24 cellular contexts compared by ENCODE assay signal in genomic region chr1:58799080-58799479, GRCh38.
"Had no signal": no experiment of that assay in that cellular context is flagged by ENCODE, and none has a peak within 500 bp of the region (broad histone marks: within the 10 kb centered on the region; RNA-seq: fewer than 3 reads in every experiment).

No MANE protein-coding gene starts in this region.

- H3K9me3 Mint-ChIP-seq: naive B cell; natural killer cell treated with Interleukin-12 subunit alpha and Interleukin-12 subunit beta and Interleukin-15 and Interleukin-18, amount 100 ng/mL, for 72 hours; neural crest cell had no signal

- DNase-seq: cerebellar nuclear complex; cortex of kidney; foreskin fibroblast; gastrocnemius medialis; heart left ventricle; kidney; left lung; mucosa of descending colon; naive B cell; right lobe of liver; small intestine; stimulated activated CD4-positive, alpha-beta T cell treated with anti-CD3 and anti-CD28 coated beads, Interleukin-1b, Interleukin-23, amount 100 ng/mL, for 48 hours; stimulated activated CD4-positive, alpha-beta T cell treated with anti-CD3 and anti-CD28 coated beads, Interleukin-4, amount 100 ng/mL, for 1 hour; stimulated activated CD8-positive, alpha-beta memory T cell treated with anti-CD3 and anti-CD28 coated beads, Interleukin-4, amount 100 ng/mL, for 48 hours; stimulated activated naive CD4-positive, alpha-beta T cell treated with Interleukin-2 at 50 U/mL for 16 hours; stomach; testis; tibial artery; upper lobe of left lung had no signal

- H3K9ac ChIP-seq: parathyroid adenoma had no signal

- H3K9me3 ChIP-seq: gastrocnemius medialis, heart left ventricle, left lung, mucosa of descending colon, right lobe of liver, stomach, testis, tibial artery, upper lobe of left lung had no signal

- H2AFZ ChIP-seq: hepatocyte, parathyroid adenoma had no signal

- H3K27me3 Mint-ChIP-seq: naive B cell; natural killer cell treated with Interleukin-12 subunit alpha and Interleukin-12 subunit beta and Interleukin-15 and Interleukin-18, amount 100 ng/mL, for 72 hours had no signal

- H3K4me2 ChIP-seq: hepatocyte had no signal

- H3K4me1 Mint-ChIP-seq: neural crest cell had no signal

- H3K36me3 ChIP-seq: gastrocnemius medialis, heart left ventricle, left lung, right lobe of liver, stomach, tibial artery, upper lobe of left lung had no signal

- H3K4me3 ChIP-seq: gastrocnemius medialis, heart left ventricle, hepatocyte, left lung, mucosa of descending colon, right lobe of liver, stomach, testis, tibial artery, upper lobe of left lung had no signal

- H3K27me3 ChIP-seq: gastrocnemius medialis, heart left ventricle, hepatocyte, left lung, right lobe of liver, stomach, testis, tibial artery, upper lobe of left lung had no signal

- ATAC-seq: gastrocnemius medialis; heart left ventricle; left lung; mucosa of descending colon; natural killer cell treated with Interleukin-12 subunit alpha and Interleukin-12 subunit beta and Interleukin-15 and Interleukin-18, amount 100 ng/mL, for 72 hours had no signal

- H3K36me3 Mint-ChIP-seq: naive B cell; natural killer cell treated with Interleukin-12 subunit alpha and Interleukin-12 subunit beta and Interleukin-15 and Interleukin-18, amount 100 ng/mL, for 72 hours had no signal

- H3K4me1 ChIP-seq: gastrocnemius medialis, left lung, parathyroid adenoma, testis, tibial artery, upper lobe of left lung had no signal

- H3K4me3 Mint-ChIP-seq: naive B cell; natural killer cell treated with Interleukin-12 subunit alpha and Interleukin-12 subunit beta and Interleukin-15 and Interleukin-18, amount 100 ng/mL, for 72 hours; neural crest cell had no signal

- H3K27ac Mint-ChIP-seq: progenitor cell of endocrine pancreas had no signal

- H3K27ac ChIP-seq: gastrocnemius medialis, heart left ventricle, hepatocyte, left lung, parathyroid adenoma, right lobe of liver, stomach, testis, tibial artery, upper lobe of left lung had no signal
